Comparison of ENCODE assay signal across 31 cellular contexts in the genomic region with DNA sequence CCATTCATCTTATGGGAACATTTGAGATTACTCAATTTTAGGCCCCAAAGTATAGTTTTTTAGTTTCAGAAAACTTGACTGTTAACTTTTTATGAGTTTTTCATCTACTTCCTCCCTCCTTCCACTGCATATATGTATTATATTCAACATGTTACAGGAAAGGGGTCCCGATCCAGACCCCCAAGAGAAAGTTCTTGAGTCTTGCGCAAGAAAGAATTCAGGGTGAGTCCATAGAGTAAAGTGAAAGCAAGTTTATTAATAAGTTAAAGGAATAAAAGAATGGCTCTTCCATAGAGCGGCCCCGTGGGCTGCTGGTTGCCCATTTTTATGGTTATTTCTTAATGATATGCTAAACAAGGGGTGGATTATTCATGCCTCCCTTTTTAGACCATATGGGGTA.
"Had no signal": no experiment of that assay in that cellular context is flagged by ENCODE, and none has a peak within 500 bp of the region (broad histone marks: within the 10 kb centered on the region; RNA-seq: fewer than 3 reads in every experiment).

No MANE protein-coding gene starts in this region.

- H3K27me3 Mint-ChIP-seq: progenitor cell of endocrine pancreas; stimulated activated memory B cell treated with anti-CD40 and anti-IgM and Interleukin-4, amounts not matched to agents 10 μg/mL and 1 μg/mL and 100 μg/mL, for 72 hours; stimulated activated naive CD8-positive, alpha-beta T cell treated with anti-CD3 and anti-CD28 coated beads, Interleukin-15, amount 100 ng/mL, for 72 hours; type B pancreatic cell had no signal

- H3K9me3 Mint-ChIP-seq: natural killer cell, type B pancreatic cell had no signal

- H3K9me3 ChIP-seq: ovary, psoas muscle, suprapubic skin, testis, tibial artery, transverse colon, upper lobe of right lung, uterus had no signal

- DNase-seq: natural killer cell; occipital lobe; ovary; posterior cingulate gyrus; psoas muscle; right cardiac atrium; spleen; stimulated activated CD4-positive, alpha-beta T cell treated with anti-CD3 and anti-CD28 coated beads, Interleukin-12 subunit alpha, Interleukin-12 subunit beta, amount 100 ng/mL, for 4 hours; stimulated activated CD4-positive, alpha-beta T cell treated with anti-CD3 and anti-CD28 coated beads, Interleukin-1b, Interleukin-23, amount 100 ng/mL, for 48 hours; stimulated activated CD4-positive, alpha-beta T cell treated with anti-CD3 and anti-CD28 coated beads, Interleukin-4, amount 100 ng/mL, for 1 hour; stimulated activated CD4-positive, alpha-beta T cell treated with anti-CD3 and anti-CD28 coated beads, Interleukin-4, amount 100 ng/mL, for 4 hours; stimulated activated CD8-positive, alpha-beta memory T cell treated with anti-CD3 and anti-CD28 coated beads, Interleukin-4, amount 100 ng/mL, for 48 hours; stimulated activated naive CD4-positive, alpha-beta T cell; stimulated activated naive CD8-positive, alpha-beta T cell treated with anti-CD3 and anti-CD28 coated beads, Interleukin-15, amount 100 ng/mL, for 72 hours; stimulated activated naive CD8-positive, alpha-beta T cell treated with anti-CD3 and anti-CD28 coated beads, Interleukin-15, Interleukin-2, amounts not matched to agents 100 U/mL and 50 U/mL, for 24 hours; substantia nigra; testis; tibial artery; transverse colon; upper lobe of right lung; uterus had no signal

- H3K4me3 Mint-ChIP-seq: natural killer cell; nephron; neural progenitor cell; stimulated activated memory B cell treated with anti-CD40 and anti-IgM and Interleukin-4, amounts not matched to agents 10 μg/mL and 1 μg/mL and 100 μg/mL, for 72 hours; stimulated activated naive CD8-positive, alpha-beta T cell treated with anti-CD3 and anti-CD28 coated beads, Interleukin-15, amount 100 ng/mL, for 72 hours; type B pancreatic cell had no signal

- H3K36me3 Mint-ChIP-seq: natural killer cell had no signal

- H3K36me3 ChIP-seq: neural progenitor cell, ovary, spleen, suprapubic skin, tibial artery, transverse colon, upper lobe of right lung, uterus had no signal

- H3K9ac ChIP-seq: neural progenitor cell, parathyroid adenoma had no signal

- H3K27me3 ChIP-seq: neural progenitor cell, ovary, spleen, suprapubic skin, testis, tibial artery, transverse colon, upper lobe of right lung, uterus had no signal

- H3K4me2 ChIP-seq: neural progenitor cell, smooth muscle cell had no signal

- H3K4me3 ChIP-seq: neural progenitor cell, ovary, psoas muscle, skin epidermis, smooth muscle cell, spleen, suprapubic skin, testis, tibial artery, transverse colon, upper lobe of right lung, uterus had no signal

- ATAC-seq: natural killer cell; right cardiac atrium; sciatic nerve; stimulated activated memory B cell treated with anti-CD40 and anti-IgM and Interleukin-4, amounts not matched to agents 10 μg/mL and 1 μg/mL and 100 μg/mL, for 72 hours; stimulated activated naive CD8-positive, alpha-beta T cell treated with anti-CD3 and anti-CD28 coated beads, Interleukin-15, amount 100 ng/mL, for 72 hours; stimulated activated naive CD8-positive, alpha-beta T cell treated with anti-CD3 and anti-CD28 coated beads, Interleukin-15, Interleukin-2, amounts not matched to agents 100 U/mL and 50 U/mL, for 24 hours; upper lobe of right lung had no signal

- H3K27ac Mint-ChIP-seq: natural killer cell; nephron; neural progenitor cell; progenitor cell of endocrine pancreas; stimulated activated memory B cell treated with anti-CD40 and anti-IgM and Interleukin-4, amounts not matched to agents 10 μg/mL and 1 μg/mL and 100 μg/mL, for 72 hours; stimulated activated naive CD8-positive, alpha-beta T cell treated with anti-CD3 and anti-CD28 coated beads, Interleukin-15, amount 100 ng/mL, for 72 hours; type B pancreatic cell had no signal

- H3K4me1 ChIP-seq: neural progenitor cell had no signal

- H3K27ac ChIP-seq: neural progenitor cell, ovary, parathyroid adenoma, psoas muscle, skin epidermis, spleen, suprapubic skin, testis, tibial artery, transverse colon, upper lobe of right lung, uterus had no signal

- H2AFZ ChIP-seq: neural progenitor cell, parathyroid adenoma had no signal
